In the genomic region with DNA sequence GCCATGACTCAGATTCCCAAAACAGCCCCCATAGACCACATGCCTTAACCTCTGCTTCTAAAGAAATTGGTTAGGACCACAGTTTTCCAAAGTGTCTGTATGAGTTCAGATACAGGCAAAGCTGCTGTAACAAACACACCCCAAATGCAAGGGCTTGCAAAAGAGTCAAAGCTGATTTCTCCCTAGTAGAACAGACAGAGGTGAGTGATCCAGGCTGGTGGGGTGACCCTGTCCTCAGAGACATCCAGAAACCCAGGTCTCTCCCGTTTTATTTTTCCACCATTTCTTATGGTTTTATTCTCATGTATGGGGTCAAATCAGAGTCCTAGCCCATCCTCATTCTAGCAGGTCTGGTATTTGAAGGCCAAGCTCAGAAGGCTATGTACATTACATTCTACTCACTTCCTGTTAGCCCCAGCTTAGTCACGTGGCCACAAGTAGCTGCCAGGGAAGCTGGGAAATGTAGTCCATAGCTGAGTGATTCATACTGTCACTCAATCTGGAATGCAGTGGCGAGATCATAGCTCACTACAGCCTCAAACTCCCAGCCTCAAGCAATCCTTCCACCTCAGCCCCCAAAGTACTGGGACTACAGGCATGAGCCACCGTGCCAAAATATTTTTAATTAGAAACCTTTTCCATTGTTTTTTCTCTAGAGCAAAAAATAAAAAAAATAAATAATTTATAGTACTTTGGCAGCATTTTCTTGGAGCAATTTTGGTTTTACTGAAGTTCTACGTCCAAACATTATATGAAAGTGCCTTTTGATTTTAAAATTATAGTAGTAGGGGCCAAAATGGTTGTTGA, we compare ENCODE assay signal across 2 cellular contexts.
TF ChIP-seq lines count a peak whose summit lies in the region.

No MANE protein-coding gene starts in this region.

TF ChIP-seq in WTC11, 78 proteins besides CTCF, POLR2A, EP300 and RAD21 (continued from another document and continues in another):
- TF ChIP-seq, protein P1, sequence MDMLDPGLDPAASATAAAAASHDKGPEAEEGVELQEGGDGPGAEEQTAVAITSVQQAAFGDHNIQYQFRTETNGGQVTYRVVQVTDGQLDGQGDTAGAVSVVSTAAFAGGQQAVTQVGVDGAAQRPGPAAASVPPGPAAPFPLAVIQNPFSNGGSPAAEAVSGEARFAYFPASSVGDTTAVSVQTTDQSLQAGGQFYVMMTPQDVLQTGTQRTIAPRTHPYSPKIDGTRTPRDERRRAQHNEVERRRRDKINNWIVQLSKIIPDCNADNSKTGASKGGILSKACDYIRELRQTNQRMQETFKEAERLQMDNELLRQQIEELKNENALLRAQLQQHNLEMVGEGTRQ (CRISPR knock-in tag; IDR thresholded peaks at IDR 0.05) = peak; percentile 97
- no peak for TF ChIP-seq NFE2L1 (CRISPR knock-in tag; IDR thresholded peaks at IDR 0.05)
- TF ChIP-seq GABPB1 (CRISPR knock-in tag; IDR thresholded peaks at IDR 0.05) = peak; percentile 42; the same call in 1 of the 2 replicates
- TF ChIP-seq, protein P2, sequence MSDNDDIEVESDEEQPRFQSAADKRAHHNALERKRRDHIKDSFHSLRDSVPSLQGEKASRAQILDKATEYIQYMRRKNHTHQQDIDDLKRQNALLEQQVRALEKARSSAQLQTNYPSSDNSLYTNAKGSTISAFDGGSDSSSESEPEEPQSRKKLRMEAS (CRISPR knock-in tag; IDR thresholded peaks at IDR 0.05) = no peak
- TF ChIP-seq ZNF138 (CRISPR knock-in tag; conservative IDR thresholded peaks at IDR 0.05) = no peak
- TF ChIP-seq NR2C2 (CRISPR knock-in tag; IDR thresholded peaks at IDR 0.05) = no peak
- TF ChIP-seq, protein P3, sequence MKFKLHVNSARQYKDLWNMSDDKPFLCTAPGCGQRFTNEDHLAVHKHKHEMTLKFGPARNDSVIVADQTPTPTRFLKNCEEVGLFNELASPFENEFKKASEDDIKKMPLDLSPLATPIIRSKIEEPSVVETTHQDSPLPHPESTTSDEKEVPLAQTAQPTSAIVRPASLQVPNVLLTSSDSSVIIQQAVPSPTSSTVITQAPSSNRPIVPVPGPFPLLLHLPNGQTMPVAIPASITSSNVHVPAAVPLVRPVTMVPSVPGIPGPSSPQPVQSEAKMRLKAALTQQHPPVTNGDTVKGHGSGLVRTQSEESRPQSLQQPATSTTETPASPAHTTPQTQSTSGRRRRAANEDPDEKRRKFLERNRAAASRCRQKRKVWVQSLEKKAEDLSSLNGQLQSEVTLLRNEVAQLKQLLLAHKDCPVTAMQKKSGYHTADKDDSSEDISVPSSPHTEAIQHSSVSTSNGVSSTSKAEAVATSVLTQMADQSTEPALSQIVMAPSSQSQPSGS (CRISPR knock-in tag; IDR thresholded peaks at IDR 0.05; ENCODE audit: borderline replicate concordance, low read depth) = no peak
- TF ChIP-seq, protein P4, sequence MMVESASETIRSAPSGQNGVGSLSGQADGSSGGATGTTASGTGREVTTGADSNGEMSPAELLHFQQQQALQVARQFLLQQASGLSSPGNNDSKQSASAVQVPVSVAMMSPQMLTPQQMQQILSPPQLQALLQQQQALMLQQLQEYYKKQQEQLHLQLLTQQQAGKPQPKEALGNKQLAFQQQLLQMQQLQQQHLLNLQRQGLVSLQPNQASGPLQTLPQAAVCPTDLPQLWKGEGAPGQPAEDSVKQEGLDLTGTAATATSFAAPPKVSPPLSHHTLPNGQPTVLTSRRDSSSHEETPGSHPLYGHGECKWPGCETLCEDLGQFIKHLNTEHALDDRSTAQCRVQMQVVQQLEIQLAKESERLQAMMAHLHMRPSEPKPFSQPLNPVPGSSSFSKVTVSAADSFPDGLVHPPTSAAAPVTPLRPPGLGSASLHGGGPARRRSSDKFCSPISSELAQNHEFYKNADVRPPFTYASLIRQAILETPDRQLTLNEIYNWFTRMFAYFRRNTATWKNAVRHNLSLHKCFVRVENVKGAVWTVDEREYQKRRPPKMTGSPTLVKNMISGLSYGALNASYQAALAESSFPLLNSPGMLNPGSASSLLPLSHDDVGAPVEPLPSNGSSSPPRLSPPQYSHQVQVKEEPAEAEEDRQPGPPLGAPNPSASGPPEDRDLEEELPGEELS (CRISPR knock-in tag; IDR thresholded peaks at IDR 0.05) = no peak
- TF ChIP-seq, protein P5, sequence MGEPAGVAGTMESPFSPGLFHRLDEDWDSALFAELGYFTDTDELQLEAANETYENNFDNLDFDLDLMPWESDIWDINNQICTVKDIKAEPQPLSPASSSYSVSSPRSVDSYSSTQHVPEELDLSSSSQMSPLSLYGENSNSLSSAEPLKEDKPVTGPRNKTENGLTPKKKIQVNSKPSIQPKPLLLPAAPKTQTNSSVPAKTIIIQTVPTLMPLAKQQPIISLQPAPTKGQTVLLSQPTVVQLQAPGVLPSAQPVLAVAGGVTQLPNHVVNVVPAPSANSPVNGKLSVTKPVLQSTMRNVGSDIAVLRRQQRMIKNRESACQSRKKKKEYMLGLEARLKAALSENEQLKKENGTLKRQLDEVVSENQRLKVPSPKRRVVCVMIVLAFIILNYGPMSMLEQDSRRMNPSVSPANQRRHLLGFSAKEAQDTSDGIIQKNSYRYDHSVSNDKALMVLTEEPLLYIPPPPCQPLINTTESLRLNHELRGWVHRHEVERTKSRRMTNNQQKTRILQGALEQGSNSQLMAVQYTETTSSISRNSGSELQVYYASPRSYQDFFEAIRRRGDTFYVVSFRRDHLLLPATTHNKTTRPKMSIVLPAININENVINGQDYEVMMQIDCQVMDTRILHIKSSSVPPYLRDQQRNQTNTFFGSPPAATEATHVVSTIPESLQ (CRISPR knock-in tag; IDR thresholded peaks at IDR 0.05) = no peak
- no peak for TF ChIP-seq PRRX2 (CRISPR knock-in tag; IDR thresholded peaks at IDR 0.05)
- TF ChIP-seq, protein P6, sequence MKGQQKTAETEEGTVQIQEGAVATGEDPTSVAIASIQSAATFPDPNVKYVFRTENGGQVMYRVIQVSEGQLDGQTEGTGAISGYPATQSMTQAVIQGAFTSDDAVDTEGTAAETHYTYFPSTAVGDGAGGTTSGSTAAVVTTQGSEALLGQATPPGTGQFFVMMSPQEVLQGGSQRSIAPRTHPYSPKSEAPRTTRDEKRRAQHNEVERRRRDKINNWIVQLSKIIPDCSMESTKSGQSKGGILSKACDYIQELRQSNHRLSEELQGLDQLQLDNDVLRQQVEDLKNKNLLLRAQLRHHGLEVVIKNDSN (CRISPR knock-in tag; IDR thresholded peaks at IDR 0.05) = peak; percentile 98
- TF ChIP-seq, protein P7, sequence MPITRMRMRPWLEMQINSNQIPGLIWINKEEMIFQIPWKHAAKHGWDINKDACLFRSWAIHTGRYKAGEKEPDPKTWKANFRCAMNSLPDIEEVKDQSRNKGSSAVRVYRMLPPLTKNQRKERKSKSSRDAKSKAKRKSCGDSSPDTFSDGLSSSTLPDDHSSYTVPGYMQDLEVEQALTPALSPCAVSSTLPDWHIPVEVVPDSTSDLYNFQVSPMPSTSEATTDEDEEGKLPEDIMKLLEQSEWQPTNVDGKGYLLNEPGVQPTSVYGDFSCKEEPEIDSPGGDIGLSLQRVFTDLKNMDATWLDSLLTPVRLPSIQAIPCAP (CRISPR knock-in tag; IDR thresholded peaks at IDR 0.05) = no peak
- TF ChIP-seq OVOL2 (CRISPR knock-in tag; IDR thresholded peaks at IDR 0.05; ENCODE audit: borderline replicate concordance) = no peak
- peak; percentile 62; the same call in 1 of the 2 replicates for TF ChIP-seq FOXK1 (CRISPR knock-in tag; IDR thresholded peaks at IDR 0.05)
- TF ChIP-seq, protein P8, sequence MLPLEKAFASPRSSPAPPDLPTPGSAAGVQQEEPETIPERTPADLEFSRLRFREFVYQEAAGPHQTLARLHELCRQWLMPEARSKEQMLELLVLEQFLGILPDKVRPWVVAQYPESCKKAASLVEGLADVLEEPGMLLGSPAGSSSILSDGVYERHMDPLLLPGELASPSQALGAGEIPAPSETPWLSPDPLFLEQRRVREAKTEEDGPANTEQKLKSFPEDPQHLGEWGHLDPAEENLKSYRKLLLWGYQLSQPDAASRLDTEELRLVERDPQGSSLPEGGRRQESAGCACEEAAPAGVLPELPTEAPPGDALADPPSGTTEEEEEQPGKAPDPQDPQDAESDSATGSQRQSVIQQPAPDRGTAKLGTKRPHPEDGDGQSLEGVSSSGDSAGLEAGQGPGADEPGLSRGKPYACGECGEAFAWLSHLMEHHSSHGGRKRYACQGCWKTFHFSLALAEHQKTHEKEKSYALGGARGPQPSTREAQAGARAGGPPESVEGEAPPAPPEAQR (CRISPR knock-in tag; IDR thresholded peaks at IDR 0.05) = no peak

TF ChIP-seq in HepG2, 621 proteins besides CTCF, POLR2A, EP300 and RAD21 (continued from another document and continues in another):
- TF ChIP-seq RBAK (CRISPR knock-in tag; IDR thresholded peaks at IDR 0.05) (peak; percentile 80), KAT8 (CRISPR knock-in tag; IDR thresholded peaks at IDR 0.05) (peak; percentile 93), NR2C2 (CRISPR knock-in tag; IDR thresholded peaks at IDR 0.05; ENCODE audit: borderline replicate concordance) (peak; percentile 76; the same call in 1 of the 2 replicates), TGIF2 (CRISPR knock-in tag; IDR thresholded peaks at IDR 0.05) (0 out of 2 replicates have a peak, but pooled peaks have one; percentile 24), NFYC (CRISPR knock-in tag; IDR thresholded peaks at IDR 0.05) (no peak), ZNF331 (CRISPR knock-in tag; IDR thresholded peaks at IDR 0.05) (peak; percentile 29; the same call in 1 of the 2 replicates), ZNF33A (CRISPR knock-in tag; IDR thresholded peaks at IDR 0.05; ENCODE audit: borderline replicate concordance) (no peak), KLF12 (CRISPR knock-in tag; IDR thresholded peaks at IDR 0.05; ENCODE audit: borderline replicate concordance) (no peak), HOXA3 (CRISPR knock-in tag; IDR thresholded peaks at IDR 0.05) (peak; percentile 56; the same call in 1 of the 2 replicates), ZMYM2 (CRISPR knock-in tag; IDR thresholded peaks at IDR 0.05) (0 out of 2 replicates have a peak, but pooled peaks have one; percentile 60), GABPB1 (CRISPR knock-in tag; IDR thresholded peaks at IDR 0.05) (peak; percentile 89), IRF2 (CRISPR knock-in tag; IDR thresholded peaks at IDR 0.05) (peak; percentile 95), CREB1 (IDR thresholded peaks at IDR 0.05) (0 out of 2 replicates have a peak, but pooled peaks have one; percentile 53), CREB1 (CRISPR knock-in tag; IDR thresholded peaks at IDR 0.05) (peak; percentile 67), MEIS1 (CRISPR knock-in tag; IDR thresholded peaks at IDR 0.05; ENCODE audit: borderline replicate concordance) (0 out of 2 replicates have a peak, but pooled peaks have one; percentile 62), SMC3 (IDR thresholded peaks at IDR 0.05; ENCODE audit: low read length) (0 out of 2 replicates have a peak, but pooled peaks have one; percentile 16), CBX5 (CRISPR knock-in tag; IDR thresholded peaks at IDR 0.05; ENCODE audit: borderline replicate concordance) (peak; percentile 63; the same call in 1 of the 2 replicates), SUZ12 (IDR thresholded peaks at IDR 0.05; ENCODE audit: low read depth, low read length) (peak; percentile 90), ARNTL (CRISPR knock-in tag; IDR thresholded peaks at IDR 0.05) (no peak), MAZ (IDR thresholded peaks at IDR 0.05; ENCODE audit: borderline replicate concordance, low read depth, low read length) (no peak), MAZ (CRISPR knock-in tag; IDR thresholded peaks at IDR 0.05; ENCODE audit: low read depth) (0 out of 2 replicates have a peak, but pooled peaks have one; percentile 29), MIER3 (CRISPR knock-in tag; IDR thresholded peaks at IDR 0.05; ENCODE audit: borderline replicate concordance) (peak; percentile 78; the same call in 1 of the 2 replicates), KLF13 (CRISPR knock-in tag; IDR thresholded peaks at IDR 0.05) (no peak), ARNT2 (CRISPR knock-in tag; IDR thresholded peaks at IDR 0.05; ENCODE audit: low read depth) (no peak), MEIS2 (CRISPR knock-in tag; IDR thresholded peaks at IDR 0.05) (peak; percentile 52; the same call in 1 of the 2 replicates), FOXA3 (CRISPR knock-in tag; IDR thresholded peaks at IDR 0.05) (peak; percentile 93), SALL1 (CRISPR knock-in tag; IDR thresholded peaks at IDR 0.05) (0 out of 2 replicates have a peak, but pooled peaks have one; percentile 40)
- TF ChIP-seq, protein P9, sequence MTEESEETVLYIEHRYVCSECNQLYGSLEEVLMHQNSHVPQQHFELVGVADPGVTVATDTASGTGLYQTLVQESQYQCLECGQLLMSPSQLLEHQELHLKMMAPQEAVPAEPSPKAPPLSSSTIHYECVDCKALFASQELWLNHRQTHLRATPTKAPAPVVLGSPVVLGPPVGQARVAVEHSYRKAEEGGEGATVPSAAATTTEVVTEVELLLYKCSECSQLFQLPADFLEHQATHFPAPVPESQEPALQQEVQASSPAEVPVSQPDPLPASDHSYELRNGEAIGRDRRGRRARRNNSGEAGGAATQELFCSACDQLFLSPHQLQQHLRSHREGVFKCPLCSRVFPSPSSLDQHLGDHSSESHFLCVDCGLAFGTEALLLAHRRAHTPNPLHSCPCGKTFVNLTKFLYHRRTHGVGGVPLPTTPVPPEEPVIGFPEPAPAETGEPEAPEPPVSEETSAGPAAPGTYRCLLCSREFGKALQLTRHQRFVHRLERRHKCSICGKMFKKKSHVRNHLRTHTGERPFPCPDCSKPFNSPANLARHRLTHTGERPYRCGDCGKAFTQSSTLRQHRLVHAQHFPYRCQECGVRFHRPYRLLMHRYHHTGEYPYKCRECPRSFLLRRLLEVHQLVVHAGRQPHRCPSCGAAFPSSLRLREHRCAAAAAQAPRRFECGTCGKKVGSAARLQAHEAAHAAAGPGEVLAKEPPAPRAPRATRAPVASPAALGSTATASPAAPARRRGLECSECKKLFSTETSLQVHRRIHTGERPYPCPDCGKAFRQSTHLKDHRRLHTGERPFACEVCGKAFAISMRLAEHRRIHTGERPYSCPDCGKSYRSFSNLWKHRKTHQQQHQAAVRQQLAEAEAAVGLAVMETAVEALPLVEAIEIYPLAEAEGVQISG (CRISPR knock-in tag; IDR thresholded peaks at IDR 0.05) = peak; percentile 86
- TF ChIP-seq, protein P10, sequence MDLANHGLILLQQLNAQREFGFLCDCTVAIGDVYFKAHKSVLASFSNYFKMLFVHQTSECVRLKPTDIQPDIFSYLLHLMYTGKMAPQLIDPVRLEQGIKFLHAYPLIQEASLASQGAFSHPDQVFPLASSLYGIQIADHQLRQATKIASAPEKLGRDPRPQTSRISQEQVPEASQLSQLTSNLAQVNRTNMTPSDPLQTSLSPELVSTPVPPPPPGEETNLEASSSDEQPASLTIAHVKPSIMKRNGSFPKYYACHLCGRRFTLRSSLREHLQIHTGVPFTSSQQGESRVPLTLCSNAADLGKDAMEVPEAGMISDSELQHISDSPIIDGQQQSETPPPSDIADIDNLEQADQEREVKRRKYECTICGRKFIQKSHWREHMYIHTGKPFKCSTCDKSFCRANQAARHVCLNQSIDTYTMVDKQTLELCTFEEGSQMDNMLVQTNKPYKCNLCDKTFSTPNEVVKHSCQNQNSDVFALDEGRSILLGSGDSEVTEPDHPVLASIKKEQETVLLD (CRISPR knock-in tag; IDR thresholded peaks at IDR 0.05; ENCODE audit: low read depth) = no peak
